Comparison of ENCODE assay signal across 1 cellular context in the genomic region with DNA sequence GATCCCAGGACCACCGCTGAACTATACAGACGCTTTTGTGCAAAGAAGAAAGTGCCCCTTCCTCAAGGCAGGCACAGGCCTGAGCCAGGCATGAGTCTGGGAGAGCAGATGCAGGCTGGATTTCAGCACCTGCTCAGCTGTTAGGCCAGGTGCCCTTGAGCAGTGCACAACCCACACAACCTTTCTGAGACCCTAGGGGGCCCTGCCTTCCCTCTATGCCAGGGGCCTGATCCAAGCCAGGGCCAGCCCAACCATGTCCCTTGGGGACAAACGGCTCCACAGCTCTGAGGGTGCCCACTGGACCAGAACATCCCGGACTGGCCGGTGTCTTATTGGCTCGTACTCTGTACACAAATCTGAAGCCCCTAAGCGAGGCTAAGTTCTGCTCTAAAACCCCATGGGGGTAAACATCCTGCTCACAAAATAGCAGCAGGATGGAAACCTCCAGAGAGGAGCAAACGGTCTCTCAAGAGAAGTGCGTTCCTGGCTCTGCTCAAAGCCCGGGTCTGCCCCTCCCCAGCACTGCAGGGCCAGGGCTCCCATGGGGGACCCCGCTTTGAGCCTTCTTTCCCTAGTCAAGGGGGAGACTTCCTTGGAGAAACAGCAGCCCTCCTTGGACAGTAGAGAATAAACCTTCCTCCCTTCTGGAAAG.
TF ChIP-seq lines count a peak whose summit lies in the region.

No MANE protein-coding gene starts in this region.

TF ChIP-seq in H1, 55 proteins besides CTCF, POLR2A, EP300 and RAD21:
- no peak for TF ChIP-seq TCF12 (IDR thresholded peaks at IDR 0.05; ENCODE audit: low read depth, low read length)
